Comparison of ENCODE assay signal across 1 cellular context in genomic region chr14:45135659-45136314, GRCh38.
TF ChIP-seq lines count a peak whose summit lies in the region.

Gene FANCM, plus strand, starts transcription at chr14:45135930. Its CDS starts 102 bp downstream, at chr14:45136032.

TF ChIP-seq in HepG2, 621 proteins besides CTCF, POLR2A, EP300 and RAD21 (continued from another document and continues in another):
- peak; percentile 68; the same call in 1 of the 2 replicates for TF ChIP-seq ELF4 (CRISPR knock-in tag; IDR thresholded peaks at IDR 0.05; ENCODE audit: borderline replicate concordance)
- TF ChIP-seq ZNF563 (CRISPR knock-in tag; IDR thresholded peaks at IDR 0.05) = peak; percentile 43; the same call in 1 of the 2 replicates
- TF ChIP-seq SRY (CRISPR knock-in tag; IDR thresholded peaks at IDR 0.05) = peak; percentile 69; the same call in 1 of the 2 replicates
- TF ChIP-seq MXD4 (CRISPR knock-in tag; IDR thresholded peaks at IDR 0.05) = peak; percentile 75
- TF ChIP-seq HNF1B (CRISPR knock-in tag; IDR thresholded peaks at IDR 0.05) = peak; percentile 50; the same call in 1 of the 2 replicates
- no peak; the same call in 1 of the 2 replicates for TF ChIP-seq SKIL (CRISPR knock-in tag; IDR thresholded peaks at IDR 0.05; ENCODE audit: borderline replicate concordance)
- peak; percentile 51; the same call in 1 of the 2 replicates for TF ChIP-seq ZNF619 (CRISPR knock-in tag; IDR thresholded peaks at IDR 0.05)
- TF ChIP-seq SAP130 (CRISPR knock-in tag; IDR thresholded peaks at IDR 0.05; ENCODE audit: low read depth) = peak; percentile 100
- TF ChIP-seq SOX13 (IDR thresholded peaks at IDR 0.05) = no peak
- peak in 1 of 2 experiments; percentile 31; a peak in 1 of 4 replicates for TF ChIP-seq SOX13 (CRISPR knock-in tag; conservative IDR thresholded peaks at IDR 0.05 in 1 of 2, IDR thresholded peaks at IDR 0.05 in 1 of 2)
- TF ChIP-seq CHD2 (IDR thresholded peaks at IDR 0.05; ENCODE audit: low read depth, low read length) = no peak
- TF ChIP-seq RXRB (CRISPR knock-in tag; IDR thresholded peaks at IDR 0.05; ENCODE audit: borderline replicate concordance) = no peak
- 0 out of 2 replicates have a peak, but pooled peaks have one; percentile 37 for TF ChIP-seq ZNF784 (CRISPR knock-in tag; IDR thresholded peaks at IDR 0.05; ENCODE audit: borderline replicate concordance)
- peak in 1 of 2 experiments; percentile 84; a peak in 1 of 4 replicates for TF ChIP-seq KLF16 (CRISPR knock-in tag; IDR thresholded peaks at IDR 0.05)
- peak; percentile 46; the same call in 1 of the 2 replicates for TF ChIP-seq ZFY (CRISPR knock-in tag; IDR thresholded peaks at IDR 0.05)
- TF ChIP-seq KLF15 (CRISPR knock-in tag; IDR thresholded peaks at IDR 0.05; ENCODE audit: borderline replicate concordance) = no peak
- TF ChIP-seq HDAC1 (CRISPR knock-in tag; IDR thresholded peaks at IDR 0.05) = peak; percentile 99
- no peak for TF ChIP-seq AGO1 (IDR thresholded peaks at IDR 0.05; ENCODE audit: low read depth, low read length, poor library complexity, severe bottlenecking)
- peak; percentile 12; the same call in 1 of the 2 replicates for TF ChIP-seq IRF2 (CRISPR knock-in tag; IDR thresholded peaks at IDR 0.05)
- no peak for TF ChIP-seq ZNF235 (CRISPR knock-in tag; IDR thresholded peaks at IDR 0.05; ENCODE audit: borderline replicate concordance)
- TF ChIP-seq ZFP91 (CRISPR knock-in tag; IDR thresholded peaks at IDR 0.05; ENCODE audit: borderline replicate concordance) = peak; percentile 45; the same call in 1 of the 2 replicates
- peak; percentile 56; the same call in 1 of the 2 replicates for TF ChIP-seq ZNF777 (CRISPR knock-in tag; IDR thresholded peaks at IDR 0.05)
- TF ChIP-seq IKZF5 (CRISPR knock-in tag; IDR thresholded peaks at IDR 0.05) = peak; percentile 52; the same call in 1 of the 2 replicates
- TF ChIP-seq NRL (CRISPR knock-in tag; IDR thresholded peaks at IDR 0.05; ENCODE audit: borderline replicate concordance) = 0 out of 2 replicates have a peak, but pooled peaks have one; percentile 65
- peak; percentile 37; the same call in 1 of the 2 replicates for TF ChIP-seq NCOR1 (IDR thresholded peaks at IDR 0.05; ENCODE audit: borderline replicate concordance, low read length)
- TF ChIP-seq HCFC1 (IDR thresholded peaks at IDR 0.05; ENCODE audit: low read depth, low read length) = peak; percentile 62; the same call in 1 of the 2 replicates
- peak; percentile 66; the same call in 1 of the 2 replicates for TF ChIP-seq MYPOP (CRISPR knock-in tag; IDR thresholded peaks at IDR 0.05)
- TF ChIP-seq SIN3B (IDR thresholded peaks at IDR 0.05; ENCODE audit: low read length) = peak; percentile 99
- peak; percentile 45; the same call in 1 of the 2 replicates for TF ChIP-seq FOXA3 (CRISPR knock-in tag; IDR thresholded peaks at IDR 0.05)
- peak; percentile 62; the same call in 1 of the 2 replicates for TF ChIP-seq ZNF788 (CRISPR knock-in tag; IDR thresholded peaks at IDR 0.05; ENCODE audit: borderline replicate concordance)
- peak; percentile 68 for TF ChIP-seq FOXK1 (CRISPR knock-in tag; IDR thresholded peaks at IDR 0.05; ENCODE audit: borderline replicate concordance, low read depth)
- TF ChIP-seq SALL1 (CRISPR knock-in tag; IDR thresholded peaks at IDR 0.05) = peak; percentile 50
- TF ChIP-seq MYNN (CRISPR knock-in tag; IDR thresholded peaks at IDR 0.05; ENCODE audit: low read depth) = no peak
- TF ChIP-seq ZNF713 (CRISPR knock-in tag; IDR thresholded peaks at IDR 0.05) = no peak
- no peak for TF ChIP-seq ZNF260 (CRISPR knock-in tag; IDR thresholded peaks at IDR 0.05; ENCODE audit: borderline replicate concordance, low read depth)
- TF ChIP-seq RBFOX2 (IDR thresholded peaks at IDR 0.05; ENCODE audit: low read depth, low read length) = 0 out of 2 replicates have a peak, but pooled peaks have one; percentile 17
- TF ChIP-seq ZNF180 (CRISPR knock-in tag; IDR thresholded peaks at IDR 0.05; ENCODE audit: borderline replicate concordance, low read depth) = no peak
- TF ChIP-seq ARNT2 (CRISPR knock-in tag; IDR thresholded peaks at IDR 0.05; ENCODE audit: low read depth) = peak; percentile 49; the same call in 1 of the 2 replicates
- peak; percentile 56 for TF ChIP-seq HOXA3 (CRISPR knock-in tag; IDR thresholded peaks at IDR 0.05)
- no peak for TF ChIP-seq ZNF557 (CRISPR knock-in tag; IDR thresholded peaks at IDR 0.05)
- TF ChIP-seq ZSCAN29 (CRISPR knock-in tag; conservative IDR thresholded peaks at IDR 0.05) = 0 out of 2 replicates have a peak, but pooled peaks have one; percentile 18
- TF ChIP-seq FOXJ3 (CRISPR knock-in tag; IDR thresholded peaks at IDR 0.05; ENCODE audit: borderline replicate concordance) = peak; percentile 31; the same call in 1 of the 2 replicates
- 0 out of 2 replicates have a peak, but pooled peaks have one; percentile 17 for TF ChIP-seq GFI1 (CRISPR knock-in tag; IDR thresholded peaks at IDR 0.05; ENCODE audit: borderline replicate concordance)
- peak; percentile 86 for TF ChIP-seq ZNF501 (CRISPR knock-in tag; IDR thresholded peaks at IDR 0.05)
- TF ChIP-seq ZNF737 (CRISPR knock-in tag; IDR thresholded peaks at IDR 0.05; ENCODE audit: borderline replicate concordance) = 0 out of 2 replicates have a peak, but pooled peaks have one; percentile 31
- TF ChIP-seq ZBTB38 (CRISPR knock-in tag; IDR thresholded peaks at IDR 0.05) = no peak
- peak; percentile 87 for TF ChIP-seq POGZ (CRISPR knock-in tag; IDR thresholded peaks at IDR 0.05)
- peak; percentile 60; the same call in 1 of the 2 replicates for TF ChIP-seq NR2C2 (CRISPR knock-in tag; IDR thresholded peaks at IDR 0.05; ENCODE audit: borderline replicate concordance)
- TF ChIP-seq ZXDC (CRISPR knock-in tag; IDR thresholded peaks at IDR 0.05) = peak; percentile 72; the same call in 1 of the 2 replicates
- TF ChIP-seq TSC22D2 (CRISPR knock-in tag; IDR thresholded peaks at IDR 0.05; ENCODE audit: borderline replicate concordance) = no peak
- TF ChIP-seq GLI4 (CRISPR knock-in tag; IDR thresholded peaks at IDR 0.05; ENCODE audit: borderline replicate concordance) = 0 out of 2 replicates have a peak, but pooled peaks have one; percentile 37
- 0 out of 2 replicates have a peak, but pooled peaks have one; percentile 41 for TF ChIP-seq CENPBD1 (CRISPR knock-in tag; IDR thresholded peaks at IDR 0.05; ENCODE audit: borderline replicate concordance, low read depth)
- TF ChIP-seq HOXA7 (CRISPR knock-in tag; IDR thresholded peaks at IDR 0.05) = 0 out of 2 replicates have a peak, but pooled peaks have one; percentile 58
- TF ChIP-seq ZNF18 (CRISPR knock-in tag; IDR thresholded peaks at IDR 0.05; ENCODE audit: insufficient replicate concordance) = peak; percentile 51
- TF ChIP-seq BRF2 (CRISPR knock-in tag; IDR thresholded peaks at IDR 0.05) = peak; percentile 38; the same call in 1 of the 2 replicates
